ENCODE assay signal across 12 cellular contexts in the genomic region with DNA sequence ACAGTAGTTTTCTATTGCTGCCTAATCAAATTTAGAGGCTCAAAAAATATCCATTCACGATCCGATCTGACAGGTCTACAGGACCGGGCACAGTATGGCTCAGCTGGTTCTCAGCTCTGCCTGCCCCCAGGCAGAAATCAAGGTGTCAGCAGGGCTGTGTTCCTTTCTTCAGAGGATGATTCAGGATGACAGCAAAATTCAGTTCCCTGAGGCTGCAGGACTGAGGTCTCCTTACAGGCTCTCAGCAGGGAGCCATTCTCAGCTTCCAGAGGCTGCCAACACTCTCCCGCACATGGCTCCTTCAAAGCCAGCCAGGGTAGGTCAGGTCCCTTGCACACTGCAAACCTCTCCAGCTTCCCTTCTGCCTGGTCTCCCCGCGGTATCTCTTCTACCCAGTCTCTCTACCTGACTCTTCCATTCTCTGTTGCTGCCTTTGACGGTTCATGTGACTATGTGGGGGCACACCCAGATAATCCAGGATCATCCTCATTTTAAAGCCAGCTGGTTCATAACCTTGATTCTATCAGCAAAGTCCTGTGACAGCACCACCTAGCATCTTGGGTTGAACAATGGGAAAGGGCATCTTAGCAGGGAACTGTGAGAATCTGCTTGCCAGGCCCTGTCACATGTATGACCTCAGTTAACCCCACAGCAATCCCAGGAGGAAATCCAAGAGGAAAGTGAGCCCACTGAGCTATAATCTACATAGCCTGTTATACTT. TPM values are rescaled to one million over a fixed set of nuclear protein-coding genes. Genes with fewer than 3 reads are reported as not detected.
DNase-seq lines count a peak whose midpoint lies in the region; ATAC-seq and TF ChIP-seq lines count a peak whose summit lies in the region.
"Had no signal": no experiment of that assay in that cellular context is flagged by ENCODE, and none has a peak within 500 bp of the region (broad histone marks: within the 10 kb centered on the region; RNA-seq: fewer than 3 reads in every experiment).

No MANE protein-coding gene starts in this region.

- intact Hi-C loops in A673 (cut with micrococcal nuclease; ENCODE audit: unreplicated experiment), result no loop called here

- BruUV-seq in A673 (replicated peaks; lab: Mats Ljungman, UMichigan), result no TSS peak

- no peak overlapping the region for H3K9ac ChIP-seq in DND-41 (ENCODE audit: low read depth, low read length)
- no peak overlapping the region for H3K9ac ChIP-seq in SK-N-MC (ENCODE audit: insufficient read length)

- H3K4me3 ChIP-seq in A673 (ENCODE audit: low read depth, low read length, poor library complexity, severe bottlenecking), result no peak overlapping the region
- H3K4me3 ChIP-seq in DND-41 (ENCODE audit: low read depth in 1 of 2, low read length in 2 of 2), result no peak overlapping the region
- peak overlapping the region; percentile 35 for H3K4me3 ChIP-seq in SK-N-MC
- H3K4me3 ChIP-seq in epithelial cell of esophagus (ENCODE audit: low read length), result no peak overlapping the region

- DNase-seq in A673 (ENCODE audit: low spot score), result peak; percentile 47
- DNase-seq in DND-41, result no peak
- no peak for DNase-seq in SK-N-MC (ENCODE audit: low read depth, low spot score)
- peak; percentile 92 for DNase-seq in epithelial cell of esophagus (ENCODE audit: low read depth)
- DNase-seq in stimulated activated CD4-positive, alpha-beta T cell treated with anti-CD3 and anti-CD28 coated beads, Interleukin-4, amount 100 ng/mL, for 24 hours, result no peak
- no peak for DNase-seq in iPS-NIHi7 (ENCODE audit: extremely low spot score)
- no peak for DNase-seq in nucleus accumbens (lab: John Stamatoyannopoulos, UW)
- DNase-seq: NCI-H446 treated with DMSO at 0.1 percent for 48 hours, right cardiac atrium, Right ventricle myocardium superior had no signal

- H3K9me3 ChIP-seq in A673 (ENCODE audit: low read depth, low read length, poor library complexity, severe bottlenecking) (no peaks in the 10 kb centered on the region), DND-41 (ENCODE audit: insufficient read depth, low read length, severe bottlenecking) (no peaks in the 10 kb centered on the region), SK-N-MC (ENCODE audit: low read depth, low read length) (no peaks in the 10 kb centered on the region)

- TF ChIP-seq CTCF in A673 (conservative IDR thresholded peaks at IDR 0.05; ENCODE audit: low read depth, low read length) (no peak), DND-41 (IDR thresholded peaks at IDR 0.05; ENCODE audit: borderline replicate concordance, extremely low read depth, low read length, poor library complexity, severe bottlenecking) (no peak), epithelial cell of esophagus (IDR thresholded peaks at IDR 0.05; ENCODE audit: insufficient read depth, low read depth, low read length, missing control alignments) (no peak)

- POLR2A ChIA-PET in A673 (lab: Charles Lee; ENCODE audit: low non-redundant PET), result no interaction called here

- CTCF ChIA-PET in A673 (lab: Charles Lee), result no interaction called here

- H3K79me2 ChIP-seq in DND-41 (ENCODE audit: insufficient read depth, low read length), result peaks cover 82% of the 10 kb centered on the region

- H3K4me1 ChIP-seq in A673 (ENCODE audit: insufficient read depth, low read length, poor library complexity, severe bottlenecking) (peaks cover 16% of the 10 kb centered on the region), DND-41 (ENCODE audit: insufficient read depth, low read length) (peaks cover 13% of the 10 kb centered on the region)

- no peak for ATAC-seq in DND-41 (ENCODE audit: insufficient read depth, low read depth)
- no peak for ATAC-seq in HG03342 (IDR thresholded peaks at IDR 0.05; ENCODE audit: unreplicated experiment)
- ATAC-seq: right cardiac atrium had no signal

- peaks cover 16% of the 10 kb centered on the region; the same call in 1 of the 2 replicates for H4K20me1 ChIP-seq in DND-41 (ENCODE audit: insufficient read depth, low read length)

- H3K27me3 ChIP-seq in A673 (replicated peaks; ENCODE audit: insufficient read depth, low read depth, low read length, poor library complexity) (no peaks in the 10 kb centered on the region), DND-41 (ENCODE audit: insufficient read depth, low read length, poor library complexity) (no peaks in the 10 kb centered on the region)

- H3K27ac ChIP-seq in A673 (ENCODE audit: low read depth, low read length, poor library complexity, severe bottlenecking) (peak overlapping the region; percentile 2), DND-41 (ENCODE audit: low read length) (peak overlapping the region; percentile 1; the same call in 1 of the 2 replicates), SK-N-MC (peak overlapping the region; percentile 83)
- H3K27ac ChIP-seq: VCaP had no signal

- H3K4me2 ChIP-seq in DND-41 (ENCODE audit: insufficient read depth, low read length), result no peak overlapping the region

- H3K36me3 ChIP-seq in A673 (ENCODE audit: insufficient read depth, low read length, poor library complexity, severe bottlenecking) (no peaks in the 10 kb centered on the region), DND-41 (ENCODE audit: insufficient read depth, low read length) (peaks cover 69% of the 10 kb centered on the region), SK-N-MC (ENCODE audit: insufficient read depth, low read length) (0 out of 2 replicates have a peak, but pooled peaks cover 11% of the 10 kb centered on the region)

- no peak overlapping the region for H2AFZ ChIP-seq in DND-41 (ENCODE audit: low read depth, low read length)

RNA-seq across cellular contexts. Expression of a gene that starts 50.4 kb away (rescaled TPM):
- 48.6 and 50.9 TPM in 2 replicates for total RNA-seq in A673 (2021)

Comparison
In these comparisons a context has a peak if more than half of its experiments do, and no peak if none do; other contexts are left out.
1. DNase-seq: peak in A673 (single experiment) and epithelial cell of esophagus (single experiment); none in DND-41 (single experiment), SK-N-MC (single experiment), stimulated activated CD4-positive, alpha-beta T cell treated with anti-CD3 and anti-CD28 coated beads, Interleukin-4, amount 100 ng/mL, for 24 hours (single experiment), iPS-NIHi7 (single experiment) and nucleus accumbens (0 of 56).
2. H3K27ac ChIP-seq: peak in every context shown above with its lines; median percentile 83 in SK-N-MC; 2 in A673; 1 in DND-41.